ENCODE assay signal across 1 cellular context in genomic region chr3:55718074-55718473, GRCh38.
TF ChIP-seq lines count a peak whose summit lies in the region.

No MANE protein-coding gene starts in this region.

TF ChIP-seq in SK-N-SH treated with all-trans-retinoic acid at 6 μM for 48 hours, 23 proteins besides CTCF, POLR2A, EP300 and RAD21 (continued from another document):
- no peak for TF ChIP-seq CREB5 (CRISPR knock-in tag; IDR thresholded peaks at IDR 0.05; ENCODE audit: low read depth)
- TF ChIP-seq ZFP30 (CRISPR knock-in tag; IDR thresholded peaks at IDR 0.05) = no peak
- TF ChIP-seq ARNTL (CRISPR knock-in tag; IDR thresholded peaks at IDR 0.05; ENCODE audit: borderline replicate concordance, low read depth) = no peak
- TF ChIP-seq ZNF70 (CRISPR knock-in tag; IDR thresholded peaks at IDR 0.05) = no peak
- no peak for TF ChIP-seq RARB (CRISPR knock-in tag; IDR thresholded peaks at IDR 0.05)
- TF ChIP-seq, protein P1, sequence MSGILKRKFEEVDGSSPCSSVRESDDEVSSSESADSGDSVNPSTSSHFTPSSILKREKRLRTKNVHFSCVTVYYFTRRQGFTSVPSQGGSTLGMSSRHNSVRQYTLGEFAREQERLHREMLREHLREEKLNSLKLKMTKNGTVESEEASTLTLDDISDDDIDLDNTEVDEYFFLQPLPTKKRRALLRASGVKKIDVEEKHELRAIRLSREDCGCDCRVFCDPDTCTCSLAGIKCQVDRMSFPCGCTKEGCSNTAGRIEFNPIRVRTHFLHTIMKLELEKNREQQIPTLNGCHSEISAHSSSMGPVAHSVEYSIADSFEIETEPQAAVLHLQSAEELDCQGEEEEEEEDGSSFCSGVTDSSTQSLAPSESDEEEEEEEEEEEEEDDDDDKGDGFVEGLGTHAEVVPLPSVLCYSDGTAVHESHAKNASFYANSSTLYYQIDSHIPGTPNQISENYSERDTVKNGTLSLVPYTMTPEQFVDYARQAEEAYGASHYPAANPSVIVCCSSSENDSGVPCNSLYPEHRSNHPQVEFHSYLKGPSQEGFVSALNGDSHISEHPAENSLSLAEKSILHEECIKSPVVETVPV (CRISPR knock-in tag; IDR thresholded peaks at IDR 0.05) = no peak
- TF ChIP-seq ESRRG (CRISPR knock-in tag; IDR thresholded peaks at IDR 0.05) = no peak
- TF ChIP-seq CSDC2 (CRISPR knock-in tag; IDR thresholded peaks at IDR 0.05) = no peak
- TF ChIP-seq OSR1 (CRISPR knock-in tag; IDR thresholded peaks at IDR 0.05) = no peak
- TF ChIP-seq PATZ1 (CRISPR knock-in tag; IDR thresholded peaks at IDR 0.05; ENCODE audit: borderline replicate concordance) = no peak
- no peak for TF ChIP-seq ZFP3 (CRISPR knock-in tag; IDR thresholded peaks at IDR 0.05)
